Comparison of ENCODE assay signal across 8 cellular contexts in genomic region chr10:23368816-23369640, GRCh38. TPM values are rescaled to one million over a fixed set of nuclear protein-coding genes. Genes with fewer than 3 reads are reported as not detected.
DNase-seq lines count a peak whose midpoint lies in the region; ATAC-seq and TF ChIP-seq lines count a peak whose summit lies in the region.

No MANE protein-coding gene starts in this region.

- peaks cover 17% of the 10 kb centered on the region for H3K9me3 Mint-ChIP-seq in activated naive CD8-positive, alpha-beta T cell treated with anti-CD3 and anti-CD28 coated beads for 36 hours

- no peak overlapping the region for H3K4me3 ChIP-seq in GM12864 (ENCODE audit: low read depth, low read length)

- peak overlapping the region; percentile 44 for H3K4me3 Mint-ChIP-seq in activated naive CD8-positive, alpha-beta T cell treated with anti-CD3 and anti-CD28 coated beads for 36 hours

- H3K27me3 Mint-ChIP-seq in activated naive CD8-positive, alpha-beta T cell treated with anti-CD3 and anti-CD28 coated beads for 36 hours, result no peaks in the 10 kb centered on the region

- H3K36me3 Mint-ChIP-seq in activated naive CD8-positive, alpha-beta T cell treated with anti-CD3 and anti-CD28 coated beads for 36 hours, result peaks cover 8% of the 10 kb centered on the region

- H3K4me1 Mint-ChIP-seq in activated naive CD8-positive, alpha-beta T cell treated with anti-CD3 and anti-CD28 coated beads for 36 hours, result peaks cover 56% of the 10 kb centered on the region

- ATAC-seq in GM19463 (IDR thresholded peaks at IDR 0.05; ENCODE audit: unreplicated experiment) (peak; percentile 71), HG03280 (IDR thresholded peaks at IDR 0.05; ENCODE audit: unreplicated experiment) (peak; percentile 61)

- no peak for TF ChIP-seq CTCF in GM12864 (IDR thresholded peaks at IDR 0.05; ENCODE audit: low read depth, low read length, missing control alignments)

- DNase-seq in GM12864 (ENCODE audit: low read depth), result peak; percentile 61
- no peak for DNase-seq in activated naive CD8-positive, alpha-beta T cell treated with anti-CD3 and anti-CD28 coated beads for 36 hours
- no peak for DNase-seq in activated gamma-delta T cell treated with Interleukin-2 at 50 U/mL for 16 hours
- DNase-seq in NCI-H446 (lab: John Stamatoyannopoulos, UW), result no peak
- no peak for DNase-seq in SIG-M5 (lab: John Stamatoyannopoulos, UW)
- no peak for DNase-seq in amniotic stem cell (lab: John Stamatoyannopoulos, UW)

- peak overlapping the region; percentile 75 for H3K27ac Mint-ChIP-seq in activated naive CD8-positive, alpha-beta T cell treated with anti-CD3 and anti-CD28 coated beads for 36 hours

RNA-seq across cellular contexts. Expression of gene C10orf67, which starts 24.4 kb away (rescaled TPM):
- total RNA-seq in activated naive CD8-positive, alpha-beta T cell treated with anti-CD3 and anti-CD28 coated beads for 36 hours, result under 1 TPM; 0.45 to 0.60 TPM
